In genomic region chr1:60924964-60925798, GRCh38 we compare ENCODE assay signal across 16 cellular contexts.
DNase-seq lines count a peak whose midpoint lies in the region; ATAC-seq, FAIRE-seq and TF ChIP-seq lines count a peak whose summit lies in the region.
"Had no signal": no experiment of that assay in that cellular context is flagged by ENCODE, and none has a peak within 500 bp of the region (broad histone marks: within the 10 kb centered on the region; RNA-seq: fewer than 3 reads in every experiment).

No MANE protein-coding gene starts in this region.

- H2AFZ ChIP-seq in K562 (ENCODE audit: low read depth, low read length), result peak overlapping the region; percentile 74

- H3K36me3 ChIP-seq in HEK293 (ENCODE audit: control insufficient read depth in 2 of 2, insufficient read depth in 1 of 2, low read length in 2 of 2) (no peaks in the 10 kb centered on the region), K562 (ENCODE audit: control insufficient read depth, insufficient read depth, low read length) (no peaks in the 10 kb centered on the region)
- H3K36me3 ChIP-seq: thoracic aorta had no signal

- H3K4me1 ChIP-seq in HEK293 (ENCODE audit: control insufficient read depth, insufficient read depth, low read length), result peaks cover 5% of the 10 kb centered on the region; the same call in 1 of the 2 replicates
- H3K4me1 ChIP-seq in K562 (replicated peaks in 1 of 2; ENCODE audit: control insufficient read depth in 2 of 2, insufficient read depth in 2 of 2, low read length in 2 of 2), result peaks cover 8% of the 10 kb centered on the region in 2 experiments; a peak in 4 of 5 replicates

- TF ChIP-seq RAD21 in K562 (CRISPR knock-in tag; conservative IDR thresholded peaks at IDR 0.05 in 1 of 2, IDR thresholded peaks at IDR 0.05 in 1 of 2), result peak; percentile 6 to 50; a peak in 2 of 4 replicates

- peak; percentile 89 for ATAC-seq in K562
- no peak for ATAC-seq in HG02623 (IDR thresholded peaks at IDR 0.05; ENCODE audit: unreplicated experiment)

- in situ Hi-C loops in K562 (cut with MboI), result no loop called here

- no peaks in the 10 kb centered on the region for H3K4me1 Mint-ChIP-seq in HFFc6 (ENCODE audit: low read depth)
- H3K4me1 Mint-ChIP-seq: B cell had no signal

- peak; percentile 87 for FAIRE-seq in K562 (lab: Jason Lieb, UNC)
- FAIRE-seq: frontal cortex had no signal

- peaks cover 8% of the 10 kb centered on the region; the same call in 1 of the 2 replicates for H3K27me3 Mint-ChIP-seq in HFFc6 (ENCODE audit: insufficient read depth)
- H3K27me3 Mint-ChIP-seq: activated naive CD8-positive, alpha-beta T cell; B cell had no signal

- no peak overlapping the region for H3K27ac ChIP-seq in HEK293 (ENCODE audit: extremely low read depth, low read depth, low read length)
- H3K27ac ChIP-seq in K562 (ENCODE audit: extremely low read depth, low read depth, low read length), result peak overlapping the region; percentile 34; the same call in 1 of the 3 replicates
- H3K27ac ChIP-seq: thoracic aorta had no signal

- H3K9me1 ChIP-seq in K562 (ENCODE audit: control insufficient read depth, insufficient read depth, low read length), result no peaks in the 10 kb centered on the region

- TF ChIP-seq POLR2A in K562 (conservative IDR thresholded peaks at IDR 0.05), result no peak

- H3K27me3 ChIP-seq in K562 (ENCODE audit: control insufficient read depth in 2 of 2, insufficient read depth in 2 of 2, low read length in 2 of 2), result no peaks in the 10 kb centered on the region

- under 1% methylated on average over 11 of the region's 14 CpGs for WGBS in K562 (ENCODE audit: insufficient coverage, low coverage, missing lambda C conversion rate)

- no peaks in the 10 kb centered on the region for H3K36me3 Mint-ChIP-seq in HFFc6 (ENCODE audit: low read depth)
- H3K36me3 Mint-ChIP-seq: activated naive CD8-positive, alpha-beta T cell had no signal

- DNase-seq in NCI-H2171 treated with DMSO at 0.1 percent for 48 hours (lab: John Stamatoyannopoulos, UW) (peak; percentile 92), K562 (ENCODE audit: extremely low read depth in 1 of 4, low spot score in 3 of 4) (peak; percentile 36 to 83 (median 48)), mucosa of gallbladder (ENCODE audit: low spot score) (peak; percentile 27), GDM1 (lab: John Stamatoyannopoulos, UW) (no peak), HFFc6 (no peak), hepatic stellate cell (ENCODE audit: low spot score) (no peak)
- DNase-seq: activated CD4-positive, alpha-beta T cell treated with anti-CD3 and anti-CD28 coated beads, Interleukin-2, amount 50 U/mL, for 1 hour; activated T-cell treated with anti-CD3 and anti-CD28 coated beads, Interleukin-2, amount 50 U/mL, for 1 hour; caudate nucleus; NCI-H82 had no signal

- TF ChIP-seq EP300 in K562 (IDR thresholded peaks at IDR 0.05; ENCODE audit: low read length), result peak; percentile 62; the same call in 1 of the 2 replicates

- no peaks in the 10 kb centered on the region for H3K9me3 Mint-ChIP-seq in HFFc6

- BruUV-seq in K562 (replicated peaks; lab: Mats Ljungman, UMichigan), result no TSS peak

- no peak overlapping the region for H3K4me3 ChIP-seq in HEK293 (ENCODE audit: low read depth, low read length)
- peak overlapping the region; percentile 3; the same call in 1 of the 2 replicates for H3K4me3 ChIP-seq in K562
- H3K4me3 ChIP-seq: thoracic aorta had no signal

- no peak for TF ChIP-seq CTCF in HEK293 (tag by site-specific recombination; IDR thresholded peaks at IDR 0.05)
- peak; percentile 30 to 50 (median 31); a peak in 4 of 6 replicates for TF ChIP-seq CTCF in K562 (IDR thresholded peaks at IDR 0.05 in 2 of 3, conservative IDR thresholded peaks at IDR 0.05 in 1 of 3; ENCODE audit: insufficient read depth in 2 of 3, low read depth in 1 of 3, low read length in 3 of 3)
- no peak for TF ChIP-seq CTCF in HFFc6 (IDR thresholded peaks at IDR 0.05)

- H3K9ac ChIP-seq in K562 (ENCODE audit: insufficient read depth in 1 of 2, low read depth in 2 of 2, low read length in 2 of 2), result peak overlapping the region in 1 of 2 experiments; percentile 80; a peak in 2 of 4 replicates

- H3K9me3 ChIP-seq in HEK293 (ENCODE audit: control insufficient read depth, insufficient read depth, low read depth, low read length) (no peaks in the 10 kb centered on the region), K562 (replicated peaks; ENCODE audit: control insufficient read depth, insufficient read depth, low read depth, low read length) (no peaks in the 10 kb centered on the region)
- H3K9me3 ChIP-seq: thoracic aorta had no signal

- H4K20me1 ChIP-seq in K562 (replicated peaks; ENCODE audit: control insufficient read depth, insufficient read depth, low read length), result no peaks in the 10 kb centered on the region

- H3K4me2 ChIP-seq in K562 (ENCODE audit: insufficient read depth, low read length), result peak overlapping the region; percentile 61

- CTCF ChIA-PET in HEK293 (lab: Yijun Ruan, JAX), result interaction anchor here (0.6 kb wide), 1 partner anchor 887 kb away, joined by 3 read pairs; no protein-coding TSS in a partner anchor
- CTCF ChIA-PET in K562 (lab: Yijun Ruan, JAX; ENCODE audit: low intra/inter-chr PET ratio), result no interaction called here

- no peak overlapping the region for H3K4me3 Mint-ChIP-seq in HFFc6
- H3K4me3 Mint-ChIP-seq: activated naive CD8-positive, alpha-beta T cell; B cell had no signal

- intact Hi-C loops in K562 (cut with micrococcal nuclease), result no loop called here

- no peaks in the 10 kb centered on the region for H3K79me2 ChIP-seq in K562 (ENCODE audit: control insufficient read depth, insufficient read depth, low read length)

- POLR2A ChIA-PET in HEK293 (lab: Yijun Ruan, JAX) (no interaction called here), K562 (lab: Yijun Ruan, JAX) (interaction anchor here (0.7 to 1.0 kb wide), 2 partner anchors 10 to 53 kb away, joined by 3 to 4 read pairs; no protein-coding TSS in a partner anchor)

- H3K27ac Mint-ChIP-seq in HFFc6, result no peak overlapping the region
- H3K27ac Mint-ChIP-seq: activated naive CD8-positive, alpha-beta T cell; B cell had no signal

TF ChIP-seq in HEK293, 187 proteins besides CTCF, POLR2A, EP300 and RAD21 (continues in another document):
- TF ChIP-seq, protein P1, sequence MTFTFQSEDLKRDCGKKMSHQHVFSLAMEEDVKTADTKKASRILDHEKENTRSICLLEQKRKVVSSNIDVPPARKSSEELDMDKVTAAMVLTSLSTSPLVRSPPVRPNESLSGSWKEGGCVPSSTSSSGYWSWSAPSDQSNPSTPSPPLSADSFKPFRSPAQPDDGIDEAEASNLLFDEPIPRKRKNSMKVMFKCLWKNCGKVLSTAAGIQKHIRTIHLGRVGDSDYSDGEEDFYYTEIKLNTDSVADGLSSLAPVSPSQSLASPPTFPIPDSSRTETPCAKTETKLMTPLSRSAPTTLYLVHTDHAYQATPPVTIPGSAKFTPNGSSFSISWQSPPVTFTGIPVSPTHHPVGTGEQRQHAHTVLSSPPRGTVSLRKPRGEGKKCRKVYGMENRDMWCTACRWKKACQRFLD (tag by site-specific recombination; IDR thresholded peaks at IDR 0.05), result no peak

TF ChIP-seq in K562, 482 proteins besides CTCF, POLR2A, EP300 and RAD21 (continues in another document):
- TF ChIP-seq ZNF436 (CRISPR knock-in tag; IDR thresholded peaks at IDR 0.05), result no peak
- TF ChIP-seq GTF2E2 (tag; IDR thresholded peaks at IDR 0.05), result no peak
- no peak for TF ChIP-seq RB1 (IDR thresholded peaks at IDR 0.05; ENCODE audit: low read depth)
- no peak for TF ChIP-seq ZNF512 (tag; IDR thresholded peaks at IDR 0.05)
- no peak for TF ChIP-seq ZFP30 (CRISPR knock-in tag; IDR thresholded peaks at IDR 0.05; ENCODE audit: borderline replicate concordance)
- peak in 1 of 2 experiments; percentile 64; a peak in 2 of 4 replicates for TF ChIP-seq TBL1XR1 (IDR thresholded peaks at IDR 0.05; ENCODE audit: low read length in 2 of 2)
- no peak for TF ChIP-seq CHD1 (IDR thresholded peaks at IDR 0.05; ENCODE audit: low read length)
- TF ChIP-seq ZNF589 (CRISPR knock-in tag; IDR thresholded peaks at IDR 0.05; ENCODE audit: low read depth), result no peak
- no peak for TF ChIP-seq PKNOX1 (IDR thresholded peaks at IDR 0.05)
- TF ChIP-seq, protein P2, sequence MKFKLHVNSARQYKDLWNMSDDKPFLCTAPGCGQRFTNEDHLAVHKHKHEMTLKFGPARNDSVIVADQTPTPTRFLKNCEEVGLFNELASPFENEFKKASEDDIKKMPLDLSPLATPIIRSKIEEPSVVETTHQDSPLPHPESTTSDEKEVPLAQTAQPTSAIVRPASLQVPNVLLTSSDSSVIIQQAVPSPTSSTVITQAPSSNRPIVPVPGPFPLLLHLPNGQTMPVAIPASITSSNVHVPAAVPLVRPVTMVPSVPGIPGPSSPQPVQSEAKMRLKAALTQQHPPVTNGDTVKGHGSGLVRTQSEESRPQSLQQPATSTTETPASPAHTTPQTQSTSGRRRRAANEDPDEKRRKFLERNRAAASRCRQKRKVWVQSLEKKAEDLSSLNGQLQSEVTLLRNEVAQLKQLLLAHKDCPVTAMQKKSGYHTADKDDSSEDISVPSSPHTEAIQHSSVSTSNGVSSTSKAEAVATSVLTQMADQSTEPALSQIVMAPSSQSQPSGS (CRISPR knock-in tag; IDR thresholded peaks at IDR 0.05), result no peak
- 0 out of 2 replicates have a peak, but pooled peaks have one; percentile 48 for TF ChIP-seq ETV1 (tag; conservative IDR thresholded peaks at IDR 0.05; ENCODE audit: low read depth)
- TF ChIP-seq NR2C1 (IDR thresholded peaks at IDR 0.05), result peak; percentile 23; the same call in 1 of the 2 replicates
- TF ChIP-seq NR2C1 (tag; IDR thresholded peaks at IDR 0.05), result peak; percentile 58; the same call in 1 of the 2 replicates
- TF ChIP-seq RFX7 (CRISPR knock-in tag; IDR thresholded peaks at IDR 0.05), result no peak

Comparison
In these comparisons a context has a peak if more than half of its experiments do, and no peak if none do; other contexts are left out.
1. CTCF ChIP-seq: peak in K562 (3 of 3); none in HEK293 (single experiment) and HFFc6 (single experiment).
2. DNase-seq: peak in NCI-H2171 treated with DMSO at 0.1 percent for 48 hours (single experiment), K562 (4 of 4) and mucosa of gallbladder (single experiment); none in GDM1 (single experiment), HFFc6 (single experiment) and hepatic stellate cell (single experiment).
3. Of the 44 proteins assayed by ChIP-seq in both K562 and HEK293: peak only in K562: CTCF, KLF16, ZEB2 and ZNF24; only in HEK293: KLF1 and ZNF449; in both: none; in neither: 37; mixed calls (peak in some experiments, not most) for 1.